Comparison of ENCODE assay signal across 8 cellular contexts in the genomic region with DNA sequence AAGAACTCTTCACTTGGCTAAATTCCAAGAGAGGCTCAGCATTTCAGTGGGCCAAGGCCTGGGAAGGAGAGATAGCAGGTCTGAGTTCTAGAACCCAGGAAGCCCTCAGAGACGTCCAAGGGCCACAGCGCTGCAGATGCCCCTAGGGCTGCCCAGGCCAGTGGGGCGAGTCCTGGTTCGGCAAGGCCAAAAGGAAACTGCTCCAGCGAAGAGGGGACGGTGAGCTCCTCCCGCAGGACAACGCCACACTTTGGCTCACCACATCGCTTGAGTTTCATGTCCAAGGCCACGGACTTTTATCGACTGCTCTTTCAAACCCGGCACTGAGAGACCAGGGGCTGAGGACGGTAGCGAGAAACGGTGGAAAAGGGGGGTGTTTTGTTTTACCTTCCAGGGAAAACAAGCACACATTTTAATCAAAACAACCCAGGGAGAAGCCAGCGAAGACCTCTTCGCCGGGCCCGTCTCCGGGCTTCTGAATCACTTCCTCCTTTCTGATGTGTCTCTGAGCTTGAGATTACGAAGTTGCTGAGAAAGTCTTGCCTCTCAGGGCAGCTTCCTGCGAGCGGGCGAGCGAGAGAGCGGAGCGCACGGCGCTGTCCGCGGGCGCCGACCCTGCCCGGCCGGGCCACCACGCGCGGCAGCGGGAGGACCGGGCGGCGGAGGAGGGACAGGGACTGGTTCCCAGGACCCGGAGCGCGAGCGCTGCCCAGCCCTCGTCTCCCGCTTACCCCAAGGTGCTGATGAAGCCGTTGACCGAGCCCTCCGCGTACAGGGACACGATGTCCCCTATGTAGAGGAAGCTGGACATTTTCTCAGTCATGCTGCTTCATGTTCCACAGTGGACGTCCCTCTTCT. TPM values are rescaled to one million over a fixed set of nuclear protein-coding genes. Genes with fewer than 3 reads are reported as not detected.
DNase-seq lines count a peak whose midpoint lies in the region; ATAC-seq and TF ChIP-seq lines count a peak whose summit lies in the region.

No MANE protein-coding gene starts in this region.

- intact Hi-C loops in PC-9 (cut with micrococcal nuclease; ENCODE audit: unreplicated experiment) = loop anchor here (2.0 to 10.0 kb wide), 4 partner anchors 87 to 731 kb away; no protein-coding TSS in a partner anchor
- intact Hi-C loops in activated T-helper 1 cell treated with anti-CD3 and anti-CD28 coated beads, Interleukin-12 subunit alpha, Interleukin-12 subunit beta, Interleukin-2, Interleukin-4 antibody, amounts not matched to agents 30 ng/mL and 10 ng/mL and 1 ng/mL, durations not matched to agents 14 hours and 24 hours and 36 hours (cut with micrococcal nuclease) = loop anchor here (1.0 to 10.0 kb wide), 6 partner anchors 106 to 880 kb away; a partner anchor contains a TSS

- no peaks in the 10 kb centered on the region for H3K9me2 ChIP-seq in PC-9 (ENCODE audit: insufficient read depth)

- H2AFZ ChIP-seq in PC-9 = peak overlapping the region; percentile 97

- no peaks in the 10 kb centered on the region for H3K27me3 ChIP-seq in CD8-positive, alpha-beta memory T cell (ENCODE audit: insufficient read depth, low read length, poor library complexity, severe bottlenecking)
- H3K27me3 ChIP-seq in PC-9 (ENCODE audit: insufficient read depth, low read depth) = no peaks in the 10 kb centered on the region

- H3K4me2 ChIP-seq in PC-9 = peak overlapping the region; percentile 98

- no peaks in the 10 kb centered on the region for H3K36me3 ChIP-seq in CD8-positive, alpha-beta memory T cell (ENCODE audit: insufficient read depth, low read length)
- H3K36me3 ChIP-seq in PC-9 (ENCODE audit: low read depth) = no peaks in the 10 kb centered on the region

- BruUV-seq in PC-9 (replicated peaks; lab: Mats Ljungman, UMichigan) = TSS peak; percentile 45

- peaks cover 0 to 15% (median 3%) of the 10 kb centered on the region in 3 donors for H3K36me3 Mint-ChIP-seq in CD8-positive, alpha-beta memory T cell
- H3K36me3 Mint-ChIP-seq in activated T-helper 1 cell treated with anti-CD3 and anti-CD28 coated beads, Interleukin-12 subunit alpha, Interleukin-12 subunit beta, Interleukin-2, Interleukin-4 antibody, amounts not matched to agents 30 ng/mL and 10 ng/mL and 1 ng/mL, durations not matched to agents 14 hours and 24 hours and 36 hours (ENCODE audit: low read depth) = peaks cover 9% of the 10 kb centered on the region
- no peaks in the 10 kb centered on the region for H3K36me3 Mint-ChIP-seq in nephron (ENCODE audit: low read depth)
- peaks cover 17% of the 10 kb centered on the region for H3K36me3 Mint-ChIP-seq in stimulated activated naive CD8-positive, alpha-beta T cell treated with anti-CD3 and anti-CD28 coated beads, Interleukin-15, Interleukin-2, amounts not matched to agents 100 ng/mL and 50 ng/mL, for 24 hours (ENCODE audit: low read depth)

- H3K9me3 ChIP-seq in CD8-positive, alpha-beta memory T cell (ENCODE audit: low read length) = no peaks in the 10 kb centered on the region
- no peaks in the 10 kb centered on the region for H3K9me3 ChIP-seq in PC-9 (ENCODE audit: insufficient read depth, low read depth)

- no peaks in the 10 kb centered on the region for H3K9me3 Mint-ChIP-seq in CD8-positive, alpha-beta memory T cell
- no peaks in the 10 kb centered on the region for H3K9me3 Mint-ChIP-seq in activated T-helper 1 cell treated with anti-CD3 and anti-CD28 coated beads, Interleukin-12 subunit alpha, Interleukin-12 subunit beta, Interleukin-2, Interleukin-4 antibody, amounts not matched to agents 30 ng/mL and 10 ng/mL and 1 ng/mL, durations not matched to agents 14 hours and 24 hours and 36 hours
- no peaks in the 10 kb centered on the region for H3K9me3 Mint-ChIP-seq in nephron
- H3K9me3 Mint-ChIP-seq in stimulated activated naive CD8-positive, alpha-beta T cell treated with anti-CD3 and anti-CD28 coated beads, Interleukin-15, Interleukin-2, amounts not matched to agents 100 ng/mL and 50 ng/mL, for 24 hours = no peaks in the 10 kb centered on the region

- no peak for TF ChIP-seq CTCF in PC-9 (conservative IDR thresholded peaks at IDR 0.05)
- TF ChIP-seq CTCF in fibroblast of mammary gland (conservative IDR thresholded peaks at IDR 0.05; ENCODE audit: control insufficient read depth, insufficient read depth, low read depth, low read length) = no peak
- no peak for TF ChIP-seq CTCF in nephron (IDR thresholded peaks at IDR 0.05; ENCODE audit: unreplicated experiment in 3 of 3)

- no peaks in the 10 kb centered on the region for H3K27me3 Mint-ChIP-seq in CD8-positive, alpha-beta memory T cell
- H3K27me3 Mint-ChIP-seq in activated T-helper 1 cell treated with anti-CD3 and anti-CD28 coated beads, Interleukin-12 subunit alpha, Interleukin-12 subunit beta, Interleukin-2, Interleukin-4 antibody, amounts not matched to agents 30 ng/mL and 10 ng/mL and 1 ng/mL, durations not matched to agents 14 hours and 24 hours and 36 hours (ENCODE audit: insufficient read depth) = peaks cover 5% of the 10 kb centered on the region
- H3K27me3 Mint-ChIP-seq in nephron (ENCODE audit: low read depth) = peaks cover 12% of the 10 kb centered on the region
- no peaks in the 10 kb centered on the region for H3K27me3 Mint-ChIP-seq in stimulated activated naive CD8-positive, alpha-beta T cell treated with anti-CD3 and anti-CD28 coated beads, Interleukin-15, Interleukin-2, amounts not matched to agents 100 ng/mL and 50 ng/mL, for 24 hours

- DNase-seq in CD8-positive, alpha-beta memory T cell = peak; percentile 40 to 76 (median 69)
- DNase-seq in PC-9 = peak; percentile 63 to 66
- peak; percentile 59 for DNase-seq in activated T-helper 1 cell treated with anti-CD3 and anti-CD28 coated beads, Interleukin-12 subunit alpha, Interleukin-12 subunit beta, Interleukin-2, Interleukin-4 antibody, amounts not matched to agents 30 ng/mL and 10 ng/mL and 1 ng/mL, durations not matched to agents 14 hours and 24 hours and 36 hours (ENCODE audit: low spot score)
- peak; percentile 79 for DNase-seq in fibroblast of mammary gland (ENCODE audit: low read depth)

- peak overlapping the region; percentile 85 for H3K27ac ChIP-seq in CD8-positive, alpha-beta memory T cell (ENCODE audit: low read depth, low read length)
- H3K27ac ChIP-seq in PC-9 = peak overlapping the region; percentile 61

- H3K4me1 ChIP-seq in CD8-positive, alpha-beta memory T cell (ENCODE audit: insufficient read depth, low read length) = peaks cover 20% of the 10 kb centered on the region
- H3K4me1 ChIP-seq in PC-9 (replicated peaks; ENCODE audit: insufficient read depth) = peaks cover 14% of the 10 kb centered on the region

- peak overlapping the region; percentile 94 to 100 (median 97) for H3K4me3 Mint-ChIP-seq in CD8-positive, alpha-beta memory T cell
- H3K4me3 Mint-ChIP-seq in activated T-helper 1 cell treated with anti-CD3 and anti-CD28 coated beads, Interleukin-12 subunit alpha, Interleukin-12 subunit beta, Interleukin-2, Interleukin-4 antibody, amounts not matched to agents 30 ng/mL and 10 ng/mL and 1 ng/mL, durations not matched to agents 14 hours and 24 hours and 36 hours = peak overlapping the region; percentile 99
- peak overlapping the region; percentile 97 to 98 (median 97) for H3K4me3 Mint-ChIP-seq in nephron
- H3K4me3 Mint-ChIP-seq in stimulated activated naive CD8-positive, alpha-beta T cell treated with anti-CD3 and anti-CD28 coated beads, Interleukin-15, Interleukin-2, amounts not matched to agents 100 ng/mL and 50 ng/mL, for 24 hours = peak overlapping the region; percentile 99

- peak overlapping the region; percentile 90 to 100 (median 98) for H3K27ac Mint-ChIP-seq in CD8-positive, alpha-beta memory T cell
- H3K27ac Mint-ChIP-seq in activated T-helper 1 cell treated with anti-CD3 and anti-CD28 coated beads, Interleukin-12 subunit alpha, Interleukin-12 subunit beta, Interleukin-2, Interleukin-4 antibody, amounts not matched to agents 30 ng/mL and 10 ng/mL and 1 ng/mL, durations not matched to agents 14 hours and 24 hours and 36 hours = peak overlapping the region; percentile 98
- H3K27ac Mint-ChIP-seq in nephron = peak overlapping the region; percentile 83 to 99 (median 92)
- H3K27ac Mint-ChIP-seq in stimulated activated naive CD8-positive, alpha-beta T cell treated with anti-CD3 and anti-CD28 coated beads, Interleukin-15, Interleukin-2, amounts not matched to agents 100 ng/mL and 50 ng/mL, for 24 hours = peak overlapping the region; percentile 97

- peaks cover 46 to 59% (median 57%) of the 10 kb centered on the region in 3 donors for H3K4me1 Mint-ChIP-seq in CD8-positive, alpha-beta memory T cell
- H3K4me1 Mint-ChIP-seq in activated T-helper 1 cell treated with anti-CD3 and anti-CD28 coated beads, Interleukin-12 subunit alpha, Interleukin-12 subunit beta, Interleukin-2, Interleukin-4 antibody, amounts not matched to agents 30 ng/mL and 10 ng/mL and 1 ng/mL, durations not matched to agents 14 hours and 24 hours and 36 hours (ENCODE audit: low read depth) = peaks cover 46% of the 10 kb centered on the region
- peaks cover 19% of the 10 kb centered on the region for H3K4me1 Mint-ChIP-seq in nephron
- peaks cover 49% of the 10 kb centered on the region for H3K4me1 Mint-ChIP-seq in stimulated activated naive CD8-positive, alpha-beta T cell treated with anti-CD3 and anti-CD28 coated beads, Interleukin-15, Interleukin-2, amounts not matched to agents 100 ng/mL and 50 ng/mL, for 24 hours (ENCODE audit: low read depth)

- peak; percentile 62 for ATAC-seq in GM19395 (IDR thresholded peaks at IDR 0.05; ENCODE audit: unreplicated experiment)
- peak; percentile 46 for ATAC-seq in HG03520 (IDR thresholded peaks at IDR 0.05; ENCODE audit: unreplicated experiment)

- POLR2A ChIA-PET in CD8-positive, alpha-beta memory T cell (lab: Charles Lee) = interaction anchor here (0.7 to 3.1 kb wide), 8 partner anchors 15 to 1780 kb away, joined by 3 to 19 read pairs (median 5); a partner anchor contains a TSS
- POLR2A ChIA-PET in PC-9 (lab: Charles Lee; ENCODE audit: unreplicated experiment) = interaction anchor here (0.6 to 1.2 kb wide), 4 partner anchors 42 to 679 kb away, joined by 3 to 6 read pairs (median 4); no protein-coding TSS in a partner anchor

- H3F3A ChIP-seq in PC-9 (ENCODE audit: insufficient read depth, low read depth) = peaks cover 9% of the 10 kb centered on the region; the same call in 1 of the 2 replicates

- H3K79me2 ChIP-seq in PC-9 (ENCODE audit: low read depth) = peaks cover 21% of the 10 kb centered on the region

- CTCF ChIA-PET in CD8-positive, alpha-beta memory T cell (lab: Charles Lee) = interaction anchor here (0.6 to 2.8 kb wide), 15 partner anchors 9 to 474 kb away, joined by 3 to 15 read pairs (median 4); a partner anchor contains a TSS
- CTCF ChIA-PET in PC-9 (lab: Charles Lee) = interaction anchor here (0.6 to 1.3 kb wide), 6 partner anchors 14 to 707 kb away, joined by 3 to 8 read pairs (median 6); a partner anchor contains a TSS

- peak overlapping the region; percentile 72 for H3K4me3 ChIP-seq in CD8-positive, alpha-beta memory T cell (ENCODE audit: low read length)
- H3K4me3 ChIP-seq in PC-9 = peak overlapping the region; percentile 83
- peak overlapping the region; percentile 67 for H3K4me3 ChIP-seq in fibroblast of mammary gland (ENCODE audit: control insufficient read depth, low read depth, low read length)

- no peaks in the 10 kb centered on the region for H4K20me1 ChIP-seq in PC-9 (ENCODE audit: insufficient read depth)

RNA-seq across cellular contexts. Expression of a gene that starts 0.8 kb away (rescaled TPM):
- total RNA-seq in CD8-positive, alpha-beta memory T cell = 10 to 100 TPM; 24.0 to 29.4 TPM
- 13.0 TPM for polyA plus RNA-seq in CD8-positive, alpha-beta memory T cell
- 16.2 and 26.0 TPM in 2 replicates for total RNA-seq in PC-9 (2021)
- 33.0 and 34.2 TPM in 2 replicates for total RNA-seq in activated T-helper 1 cell treated with anti-CD3 and anti-CD28 coated beads, Interleukin-12 subunit alpha, Interleukin-12 subunit beta, Interleukin-2, Interleukin-4 antibody, amounts not matched to agents 30 ng/mL and 10 ng/mL and 1 ng/mL, durations not matched to agents 14 hours and 24 hours and 36 hours

Comparison
In these comparisons a context has a peak if more than half of its experiments do, and no peak if none do; other contexts are left out.
1. Peak in every context shown above with its lines: DNase-seq, ATAC-seq, H3K4me3 ChIP-seq and H3K27ac ChIP-seq.